8 cellular contexts compared by ENCODE assay signal in the genomic region with DNA sequence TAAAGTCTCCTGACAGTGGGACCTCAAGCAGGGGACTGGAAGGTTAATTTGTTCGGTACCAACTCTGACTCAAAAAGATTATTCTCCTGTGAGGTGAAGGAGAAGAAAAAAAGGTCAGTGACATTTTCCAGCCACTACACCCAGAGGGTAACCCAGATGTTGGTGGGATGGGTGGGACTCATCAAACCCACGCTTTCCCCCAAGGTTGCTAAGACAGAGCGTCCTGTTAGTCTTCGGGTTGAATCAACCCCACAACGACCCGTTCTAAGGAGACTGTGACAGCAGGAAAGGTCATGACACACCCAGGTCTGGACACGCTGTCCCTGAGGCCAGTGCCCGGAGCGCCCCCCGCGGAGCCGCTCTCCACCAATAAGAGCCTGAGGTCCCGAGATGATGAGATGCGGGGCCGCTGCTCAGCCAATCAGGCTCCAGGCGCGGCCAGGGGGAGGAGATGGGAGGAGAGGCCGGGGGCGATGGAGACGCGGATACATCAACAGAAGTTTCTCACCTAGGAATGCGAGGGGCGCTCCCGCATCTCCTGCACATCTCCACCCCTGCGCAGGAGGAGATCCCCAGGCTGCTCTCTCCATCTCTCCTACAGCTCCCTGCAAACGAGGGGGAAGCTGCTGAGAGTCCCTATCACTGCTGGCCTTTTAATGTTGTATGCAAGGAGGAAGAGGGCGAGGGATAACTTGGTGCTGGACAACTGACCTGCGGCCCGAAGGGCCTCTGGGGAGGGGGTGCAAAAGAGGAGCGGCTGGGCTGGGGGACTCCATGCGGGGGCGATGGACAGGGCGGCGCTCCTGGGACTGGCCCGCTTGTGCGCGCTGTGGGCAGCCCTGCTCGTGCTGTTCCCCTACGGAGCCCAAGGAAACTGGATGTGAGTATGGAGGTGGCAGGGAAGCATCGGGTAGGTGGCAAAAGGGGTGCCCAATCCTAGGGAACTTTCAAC. TPM values are rescaled to one million over a fixed set of nuclear protein-coding genes. Genes with fewer than 3 reads are reported as not detected.
DNase-seq lines count a peak whose midpoint lies in the region; ATAC-seq, FAIRE-seq and TF ChIP-seq lines count a peak whose summit lies in the region.

A gene with protein sequence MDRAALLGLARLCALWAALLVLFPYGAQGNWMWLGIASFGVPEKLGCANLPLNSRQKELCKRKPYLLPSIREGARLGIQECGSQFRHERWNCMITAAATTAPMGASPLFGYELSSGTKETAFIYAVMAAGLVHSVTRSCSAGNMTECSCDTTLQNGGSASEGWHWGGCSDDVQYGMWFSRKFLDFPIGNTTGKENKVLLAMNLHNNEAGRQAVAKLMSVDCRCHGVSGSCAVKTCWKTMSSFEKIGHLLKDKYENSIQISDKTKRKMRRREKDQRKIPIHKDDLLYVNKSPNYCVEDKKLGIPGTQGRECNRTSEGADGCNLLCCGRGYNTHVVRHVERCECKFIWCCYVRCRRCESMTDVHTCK (plus strand): TSS at position 493 of the 952 bp plus-strand sequence. CDS start 293 bp downstream, at position 786.

- peaks cover 24% of the 10 kb centered on the region for H3K4me1 ChIP-seq in OCI-LY1 (ENCODE audit: insufficient read depth, low read length, severe bottlenecking)

- H3K79me2 ChIP-seq in OCI-LY1 (ENCODE audit: insufficient read depth, low read length): no peaks in the 10 kb centered on the region

- no peaks in the 10 kb centered on the region for H3K36me3 ChIP-seq in OCI-LY1 (ENCODE audit: insufficient read depth, low read length)

- H3K27ac ChIP-seq in OCI-LY1 (ENCODE audit: low read depth, low read length, poor library complexity, severe bottlenecking): no peak within 1 kb of the TSS

- no peaks in the 10 kb centered on the region for H3K36me3 Mint-ChIP-seq in osteocyte (ENCODE audit: unreplicated experiment)

- H3K4me1 Mint-ChIP-seq in osteocyte (ENCODE audit: unreplicated experiment): peaks cover 22% of the 10 kb centered on the region

- no peaks in the 10 kb centered on the region for H4K20me1 ChIP-seq in OCI-LY1 (ENCODE audit: insufficient read depth, low read length)

- H3K27ac Mint-ChIP-seq in osteocyte (ENCODE audit: unreplicated experiment): peak within 1 kb of the TSS; percentile 14

- DNase-seq in osteocyte (ENCODE audit: extremely low spot score, unreplicated experiment) (no peak), NCI-H187 (lab: John Stamatoyannopoulos, UW) (no peak), urothelium cell line (ENCODE audit: low spot score) (no peak)

- TF ChIP-seq CTCF in OCI-LY1 (IDR thresholded peaks at IDR 0.05; ENCODE audit: low read length): no peak
- TF ChIP-seq CTCF in osteocyte (IDR thresholded peaks at IDR 0.05): no peak

- peaks cover 6% of the 10 kb centered on the region for H3K27me3 Mint-ChIP-seq in osteocyte (ENCODE audit: unreplicated experiment)

- ATAC-seq in GM18502 (IDR thresholded peaks at IDR 0.05; ENCODE audit: poor library complexity, unreplicated experiment) (peak; percentile 6), esophagus mucosa (peak; percentile 31), GM21825 (IDR thresholded peaks at IDR 0.05; ENCODE audit: unreplicated experiment) (no peak), HG03135 (IDR thresholded peaks at IDR 0.05; ENCODE audit: unreplicated experiment) (no peak)

- H3K9me3 Mint-ChIP-seq in osteocyte (ENCODE audit: unreplicated experiment): no peaks in the 10 kb centered on the region

- H3K27me3 ChIP-seq in OCI-LY1 (ENCODE audit: insufficient read depth, low read length): no peaks in the 10 kb centered on the region

- no peak within 1 kb of the TSS for H3K9ac ChIP-seq in OCI-LY1 (ENCODE audit: low read length)

- no peaks in the 10 kb centered on the region for H3K9me2 ChIP-seq in OCI-LY1 (ENCODE audit: low read depth, low read length)

- FAIRE-seq in urothelium cell line (lab: Jason Lieb, UNC): no peak

- no peak within 1 kb of the TSS for H3K4me3 ChIP-seq in OCI-LY1 (ENCODE audit: low read depth, low read length, poor library complexity, severe bottlenecking)

- H3K4me3 Mint-ChIP-seq in osteocyte (ENCODE audit: unreplicated experiment): peak within 1 kb of the TSS; percentile 83

- no peaks in the 10 kb centered on the region for H3F3A ChIP-seq in OCI-LY1 (ENCODE audit: insufficient read depth, low read length)

- 0 out of 2 replicates have a peak within 1 kb of the TSS, but pooled peaks have one; percentile 6 for H2AFZ ChIP-seq in OCI-LY1 (ENCODE audit: low read length)

- H3K9me3 ChIP-seq in OCI-LY1 (ENCODE audit: low read length): peaks cover 5% of the 10 kb centered on the region; the same call in 1 of the 2 replicates

- no peak within 1 kb of the TSS for H3K4me2 ChIP-seq in OCI-LY1 (ENCODE audit: low read length)

RNA-seq across cellular contexts. Expression of the gene that starts here (rescaled TPM):
- total RNA-seq in esophagus mucosa (0.12 TPM), osteocyte (0.26 and 0.81 TPM in 2 replicates)

Comparison
In these comparisons a context has a peak if more than half of its experiments do, and no peak if none do; other contexts are left out.
1. Peak in ATAC-seq in esophagus mucosa; RNA of the gene not detected or under 1 TPM.